Comparison of ENCODE assay signal across 9 cellular contexts in genomic region chr6:97049254-97050004, GRCh38.
DNase-seq lines count a peak whose midpoint lies in the region; ATAC-seq, FAIRE-seq and TF ChIP-seq lines count a peak whose summit lies in the region.
"Had no signal": no experiment of that assay in that cellular context is flagged by ENCODE, and none has a peak within 500 bp of the region (broad histone marks: within the 10 kb centered on the region; RNA-seq: fewer than 3 reads in every experiment).

No MANE protein-coding gene starts in this region.

- no peak for TF ChIP-seq CTCF in WTC11 (IDR thresholded peaks at IDR 0.05)
- no peak for TF ChIP-seq CTCF in kidney (IDR thresholded peaks at IDR 0.05; ENCODE audit: borderline replicate concordance, extremely low read depth, insufficient read depth)

- ATAC-seq in GM19452 (IDR thresholded peaks at IDR 0.05; ENCODE audit: unreplicated experiment) (peak; percentile 89), HG03342 (IDR thresholded peaks at IDR 0.05; ENCODE audit: unreplicated experiment) (peak; percentile 94), WTC11 (no peak), sciatic nerve (peak; percentile 69)

- POLR2A ChIA-PET in WTC11 (lab: Charles Lee), result no interaction called here

- no peaks in the 10 kb centered on the region for H3K27me3 Mint-ChIP-seq in WTC11 (ENCODE audit: low read depth)

- H3K27ac Mint-ChIP-seq in WTC11, result no peak overlapping the region

- no peak overlapping the region for H3K9ac ChIP-seq in kidney (ENCODE audit: low read length in 2 of 2)
- H3K9ac ChIP-seq: parathyroid adenoma had no signal

- no peaks in the 10 kb centered on the region for H3K36me3 Mint-ChIP-seq in WTC11

- H3K4me1 ChIP-seq in kidney (ENCODE audit: control insufficient read depth in 1 of 2, insufficient read depth in 1 of 2, low read depth in 1 of 2, low read length in 2 of 2), result no peaks in the 10 kb centered on the region
- H3K4me1 ChIP-seq: parathyroid adenoma had no signal

- no peaks in the 10 kb centered on the region for H3K9me3 Mint-ChIP-seq in WTC11

- H3K36me3 ChIP-seq in kidney (ENCODE audit: control insufficient read depth in 1 of 2, insufficient read depth in 2 of 2, low read length in 2 of 2), result no peaks in the 10 kb centered on the region

- DNase-seq in Daoy (ENCODE audit: low read depth), result peak; percentile 20
- no peak for DNase-seq in WTC11 (ENCODE audit: low spot score)
- no peak for DNase-seq in sciatic nerve (ENCODE audit: low spot score)
- DNase-seq in NCI-H774 (lab: John Stamatoyannopoulos, UW), result no peak
- no peak for DNase-seq in NCI-H2171 (lab: John Stamatoyannopoulos, UW)
- DNase-seq in kidney, result no peak

- no peak overlapping the region for H3K4me3 Mint-ChIP-seq in WTC11

- H3K4me3 ChIP-seq in kidney (ENCODE audit: low read length in 2 of 2), result no peak overlapping the region

- CTCF ChIA-PET in WTC11 (lab: Charles Lee), result no interaction called here

- peaks cover 8% of the 10 kb centered on the region for H3K4me1 Mint-ChIP-seq in WTC11

- no peaks in the 10 kb centered on the region for H3K9me3 ChIP-seq in kidney (ENCODE audit: control insufficient read depth in 1 of 2, low read length in 2 of 2)

- no peak for FAIRE-seq in kidney (lab: Jason Lieb, UNC)

- intact Hi-C loops in sciatic nerve (cut with DNase I), result no loop called here
- intact Hi-C loops in kidney (cut with DNase I), result loop anchor here (5.0 to 10.0 kb wide), 2 partner anchors 147 to 425 kb away; no protein-coding TSS in a partner anchor

- no peak overlapping the region for H3K27ac ChIP-seq in kidney (ENCODE audit: low read depth in 2 of 2, low read length in 2 of 2)
- H3K27ac ChIP-seq: parathyroid adenoma had no signal

TF ChIP-seq in WTC11, 78 proteins besides CTCF, POLR2A, EP300 and RAD21:
- TF ChIP-seq GABPB1 (CRISPR knock-in tag; IDR thresholded peaks at IDR 0.05) (peak; percentile 85), FOXJ3 (CRISPR knock-in tag; IDR thresholded peaks at IDR 0.05; ENCODE audit: borderline replicate concordance) (no peak)
